In genomic region chr1:248905662-248905948, GRCh38 we compare ENCODE assay signal across 8 cellular contexts. TPM values are rescaled to one million over a fixed set of nuclear protein-coding genes. Genes with fewer than 3 reads are reported as not detected.
DNase-seq lines count a peak whose midpoint lies in the region; ATAC-seq and TF ChIP-seq lines count a peak whose summit lies in the region.

No MANE protein-coding gene starts in this region.

- H3K27me3 ChIP-seq in breast epithelium (no peaks in the 10 kb centered on the region), mucosa of rectum (ENCODE audit: control insufficient read depth in 2 of 2, insufficient read depth in 2 of 2, low read length in 2 of 2) (no peaks in the 10 kb centered on the region)

- peak overlapping the region; percentile 74 for H3K9ac ChIP-seq in mucosa of rectum (ENCODE audit: low read depth in 1 of 2, low read length in 2 of 2)

- no peak for TF ChIP-seq CTCF in 22Rv1 (IDR thresholded peaks at IDR 0.05)
- TF ChIP-seq CTCF in breast epithelium (IDR thresholded peaks at IDR 0.05), result no peak

- intact Hi-C loops in breast epithelium (cut with DNase I; ENCODE audit: low total_unique reads), result no loop called here

- H3K9me3 ChIP-seq in breast epithelium, result no peaks in the 10 kb centered on the region
- no peaks in the 10 kb centered on the region for H3K9me3 ChIP-seq in mucosa of rectum (ENCODE audit: control insufficient read depth in 2 of 2, low read length in 2 of 2)

- H3K27ac ChIP-seq in 22Rv1 (peak overlapping the region; percentile 83), breast epithelium (peak overlapping the region; percentile 90 to 94), mucosa of rectum (ENCODE audit: low read depth in 2 of 2, low read length in 2 of 2) (peak overlapping the region; percentile 92 to 99)

- no peak for DNase-seq in breast epithelium (ENCODE audit: low spot score in 2 of 2)
- no peak for DNase-seq in NCI-H1105 treated with DMSO at 0.1 percent for 48 hours (lab: John Stamatoyannopoulos, UW)
- no peak for DNase-seq in ureter (ENCODE audit: low spot score)
- no peak for DNase-seq in GF-D8 (lab: John Stamatoyannopoulos, UW)

- H3K4me1 ChIP-seq in breast epithelium (peaks cover 0 to 6% of the 10 kb centered on the region in 2 donors), mucosa of rectum (ENCODE audit: control insufficient read depth in 2 of 2, insufficient read depth in 2 of 2, low read length in 2 of 2) (peaks cover 4 to 5% of the 10 kb centered on the region in 2 donors)

- peak; percentile 6 for ATAC-seq in HG03575 (IDR thresholded peaks at IDR 0.05; ENCODE audit: extremely low read depth, insufficient number of reproducible peaks, low FRiP score, unreplicated experiment)
- ATAC-seq in GM18867 (IDR thresholded peaks at IDR 0.05; ENCODE audit: unreplicated experiment), result no peak

- H3K4me3 ChIP-seq in breast epithelium (peak overlapping the region; percentile 57 to 76 (median 66)), mucosa of rectum (ENCODE audit: low read length in 2 of 2) (peak overlapping the region; percentile 70 to 82)

- no peak for TF ChIP-seq POLR2A in breast epithelium (IDR thresholded peaks at IDR 0.05)

- H3K36me3 ChIP-seq in breast epithelium, result no peaks in the 10 kb centered on the region
- peaks cover 0 to 3% of the 10 kb centered on the region in 2 donors for H3K36me3 ChIP-seq in mucosa of rectum (ENCODE audit: control insufficient read depth in 2 of 2, insufficient read depth in 2 of 2, low read length in 2 of 2)

RNA-seq across cellular contexts. Expression of gene PGBD2, which starts 0.4 kb away (rescaled TPM):
- total RNA-seq in breast epithelium, result 10 to 100 TPM in 2 of 3 donors, 1 to 10 TPM in 1; 2.9 to 16.8 (median 11.1) TPM
- 13.1 TPM for total RNA-seq in ureter

RNA-seq across cellular contexts. Expression of gene ZNF692, which starts 46.7 kb away (rescaled TPM):
- total RNA-seq in breast epithelium (10 to 100 TPM; 11.5 to 84.3 (median 77.7) TPM), ureter (71.0 TPM)
